12 cellular contexts compared by ENCODE assay signal in the genomic region with DNA sequence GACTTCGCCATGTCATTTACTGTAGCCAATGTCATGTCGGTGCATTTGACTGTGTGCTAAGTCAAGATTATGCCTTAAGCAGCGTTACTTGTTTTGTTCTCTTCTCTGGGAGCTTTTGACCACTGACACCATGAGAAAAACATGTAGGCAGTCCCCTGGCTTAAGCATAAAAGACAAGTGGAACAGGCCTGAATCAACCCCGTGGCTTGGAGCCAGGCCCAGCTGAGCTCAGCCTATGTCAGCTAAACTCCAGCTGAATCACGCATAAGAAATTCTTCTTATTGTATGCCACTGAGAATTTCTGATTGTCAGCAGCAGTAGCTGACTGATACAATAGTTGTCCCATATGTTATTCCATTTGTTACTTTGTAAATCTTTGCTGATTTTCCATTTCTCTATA.
A peak's percentile ranks its signal among the peaks of the same experiment; 100 is the strongest.
DNase-seq lines count a peak whose midpoint lies in the region; ATAC-seq, FAIRE-seq and TF ChIP-seq lines count a peak whose summit lies in the region.
"Had no signal": no experiment of that assay in that cellular context is flagged by ENCODE, and none has a peak within 500 bp of the region (broad histone marks: within the 10 kb centered on the region; RNA-seq: fewer than 3 reads in every experiment).

No MANE protein-coding gene starts in this region.

- no peak for ATAC-seq in HG02870 (IDR thresholded peaks at IDR 0.05; ENCODE audit: unreplicated experiment)
- no peak for ATAC-seq in GM21526 (IDR thresholded peaks at IDR 0.05; ENCODE audit: low FRiP score, unreplicated experiment)

- FAIRE-seq in H54 (lab: Jason Lieb, UNC) (peak; percentile 61), GM12892 (lab: Jason Lieb, UNC) (no peak)
- FAIRE-seq: G401.6 had no signal

- peak; percentile 62 for DNase-seq in A172 (ENCODE audit: low spot score)
- DNase-seq in H54 (ENCODE audit: insufficient read length, low spot score): no peak
- DNase-seq in amniotic stem cell (lab: John Stamatoyannopoulos, UW): peak; percentile 35
- DNase-seq in glomerular visceral epithelial cell (ENCODE audit: extremely low spot score): peak; percentile 51
- no peak for DNase-seq in GM12892 (ENCODE audit: insufficient read length)
- DNase-seq in DMS53 treated with DMSO at 0.1 percent for 48 hours (lab: John Stamatoyannopoulos, UW; ENCODE audit: unreplicated experiment): no peak
- DNase-seq: NCI-H1092 treated with DMSO at 0.1 percent for 48 hours, NCI-H524 treated with DMSO at 0.1 percent for 48 hours, upper lobe of left lung had no signal

- TF ChIP-seq POLR2A in H54 (IDR thresholded peaks at IDR 0.05; ENCODE audit: low read depth, low read length): no peak
- no peak for TF ChIP-seq POLR2A in GM12892 (IDR thresholded peaks at IDR 0.05; ENCODE audit: low read depth, low read length)

Comparison
In these comparisons a context has a peak if more than half of its experiments do, and no peak if none do; other contexts are left out.
1. DNase-seq: peak in A172 (single experiment), amniotic stem cell (single experiment) and glomerular visceral epithelial cell (single experiment); none in H54 (single experiment), GM12892 (single experiment) and DMS53 treated with DMSO at 0.1 percent for 48 hours (single experiment).